In genomic region chr2:8247905-8248622, GRCh38 we compare ENCODE assay signal across 1 cellular context.
TF ChIP-seq lines count a peak whose summit lies in the region.

No MANE protein-coding gene starts in this region.

TF ChIP-seq in GM12878, 131 proteins besides CTCF, POLR2A, EP300 and RAD21:
- no peak for TF ChIP-seq STAT1 (conservative IDR thresholded peaks at IDR 0.05)
- no peak for TF ChIP-seq TCF7 (IDR thresholded peaks at IDR 0.05; ENCODE audit: borderline replicate concordance)
- no peak for TF ChIP-seq BCL11A (IDR thresholded peaks at IDR 0.05; ENCODE audit: low read depth, low read length)
- TF ChIP-seq PBX3 (IDR thresholded peaks at IDR 0.05; ENCODE audit: insufficient replicate concordance, low read depth, low read length), result no peak
- TF ChIP-seq, protein P1, sequence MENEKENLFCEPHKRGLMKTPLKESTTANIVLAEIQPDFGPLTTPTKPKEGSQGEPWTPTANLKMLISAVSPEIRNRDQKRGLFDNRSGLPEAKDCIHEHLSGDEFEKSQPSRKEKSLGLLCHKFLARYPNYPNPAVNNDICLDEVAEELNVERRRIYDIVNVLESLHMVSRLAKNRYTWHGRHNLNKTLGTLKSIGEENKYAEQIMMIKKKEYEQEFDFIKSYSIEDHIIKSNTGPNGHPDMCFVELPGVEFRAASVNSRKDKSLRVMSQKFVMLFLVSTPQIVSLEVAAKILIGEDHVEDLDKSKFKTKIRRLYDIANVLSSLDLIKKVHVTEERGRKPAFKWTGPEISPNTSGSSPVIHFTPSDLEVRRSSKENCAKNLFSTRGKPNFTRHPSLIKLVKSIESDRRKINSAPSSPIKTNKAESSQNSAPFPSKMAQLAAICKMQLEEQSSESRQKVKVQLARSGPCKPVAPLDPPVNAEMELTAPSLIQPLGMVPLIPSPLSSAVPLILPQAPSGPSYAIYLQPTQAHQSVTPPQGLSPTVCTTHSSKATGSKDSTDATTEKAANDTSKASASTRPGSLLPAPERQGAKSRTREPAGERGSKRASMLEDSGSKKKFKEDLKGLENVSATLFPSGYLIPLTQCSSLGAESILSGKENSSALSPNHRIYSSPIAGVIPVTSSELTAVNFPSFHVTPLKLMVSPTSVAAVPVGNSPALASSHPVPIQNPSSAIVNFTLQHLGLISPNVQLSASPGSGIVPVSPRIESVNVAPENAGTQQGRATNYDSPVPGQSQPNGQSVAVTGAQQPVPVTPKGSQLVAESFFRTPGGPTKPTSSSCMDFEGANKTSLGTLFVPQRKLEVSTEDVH (IDR thresholded peaks at IDR 0.05; ENCODE audit: low read depth, partially characterized antibody), result no peak
- TF ChIP-seq YY1 (IDR thresholded peaks at IDR 0.05; ENCODE audit: low read depth, low read length), result no peak
- TF ChIP-seq ZNF24 (IDR thresholded peaks at IDR 0.05), result no peak
- TF ChIP-seq, protein P2, sequence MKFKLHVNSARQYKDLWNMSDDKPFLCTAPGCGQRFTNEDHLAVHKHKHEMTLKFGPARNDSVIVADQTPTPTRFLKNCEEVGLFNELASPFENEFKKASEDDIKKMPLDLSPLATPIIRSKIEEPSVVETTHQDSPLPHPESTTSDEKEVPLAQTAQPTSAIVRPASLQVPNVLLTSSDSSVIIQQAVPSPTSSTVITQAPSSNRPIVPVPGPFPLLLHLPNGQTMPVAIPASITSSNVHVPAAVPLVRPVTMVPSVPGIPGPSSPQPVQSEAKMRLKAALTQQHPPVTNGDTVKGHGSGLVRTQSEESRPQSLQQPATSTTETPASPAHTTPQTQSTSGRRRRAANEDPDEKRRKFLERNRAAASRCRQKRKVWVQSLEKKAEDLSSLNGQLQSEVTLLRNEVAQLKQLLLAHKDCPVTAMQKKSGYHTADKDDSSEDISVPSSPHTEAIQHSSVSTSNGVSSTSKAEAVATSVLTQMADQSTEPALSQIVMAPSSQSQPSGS (IDR thresholded peaks at IDR 0.05; ENCODE audit: low read length), result no peak
- TF ChIP-seq FOXK2 (IDR thresholded peaks at IDR 0.05), result no peak
- no peak for TF ChIP-seq MAX (IDR thresholded peaks at IDR 0.05; ENCODE audit: low read depth, low read length)
- no peak for TF ChIP-seq NBN (IDR thresholded peaks at IDR 0.05)
- no peak for TF ChIP-seq GABPA (IDR thresholded peaks at IDR 0.05; ENCODE audit: low read depth)
- no peak for TF ChIP-seq SIN3A (IDR thresholded peaks at IDR 0.05; ENCODE audit: low read depth, low read length)
- no peak for TF ChIP-seq ZBTB4 (CRISPR knock-in tag; IDR thresholded peaks at IDR 0.05)
- TF ChIP-seq TAF1 (IDR thresholded peaks at IDR 0.05; ENCODE audit: borderline replicate concordance, low read depth, low read length), result no peak
- no peak for TF ChIP-seq SUPT20H (IDR thresholded peaks at IDR 0.05; ENCODE audit: borderline replicate concordance, control insufficient read depth, low read depth, low read length)
- no peak for TF ChIP-seq NR2F1 (conservative IDR thresholded peaks at IDR 0.05)
- no peak for TF ChIP-seq MEF2A (IDR thresholded peaks at IDR 0.05; ENCODE audit: insufficient read depth, low read depth, low read length)
- TF ChIP-seq IRF3 (IDR thresholded peaks at IDR 0.05), result no peak
- TF ChIP-seq, protein P3, sequence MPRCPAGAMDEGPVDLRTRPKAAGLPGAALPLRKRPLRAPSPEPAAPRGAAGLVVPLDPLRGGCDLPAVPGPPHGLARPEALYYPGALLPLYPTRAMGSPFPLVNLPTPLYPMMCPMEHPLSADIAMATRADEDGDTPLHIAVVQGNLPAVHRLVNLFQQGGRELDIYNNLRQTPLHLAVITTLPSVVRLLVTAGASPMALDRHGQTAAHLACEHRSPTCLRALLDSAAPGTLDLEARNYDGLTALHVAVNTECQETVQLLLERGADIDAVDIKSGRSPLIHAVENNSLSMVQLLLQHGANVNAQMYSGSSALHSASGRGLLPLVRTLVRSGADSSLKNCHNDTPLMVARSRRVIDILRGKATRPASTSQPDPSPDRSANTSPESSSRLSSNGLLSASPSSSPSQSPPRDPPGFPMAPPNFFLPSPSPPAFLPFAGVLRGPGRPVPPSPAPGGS (IDR thresholded peaks at IDR 0.05; ENCODE audit: borderline replicate concordance, insufficient read depth, low read depth, low read length, poor library complexity, severe bottlenecking), result no peak
